1 cellular context compared by ENCODE assay signal in the genomic region with DNA sequence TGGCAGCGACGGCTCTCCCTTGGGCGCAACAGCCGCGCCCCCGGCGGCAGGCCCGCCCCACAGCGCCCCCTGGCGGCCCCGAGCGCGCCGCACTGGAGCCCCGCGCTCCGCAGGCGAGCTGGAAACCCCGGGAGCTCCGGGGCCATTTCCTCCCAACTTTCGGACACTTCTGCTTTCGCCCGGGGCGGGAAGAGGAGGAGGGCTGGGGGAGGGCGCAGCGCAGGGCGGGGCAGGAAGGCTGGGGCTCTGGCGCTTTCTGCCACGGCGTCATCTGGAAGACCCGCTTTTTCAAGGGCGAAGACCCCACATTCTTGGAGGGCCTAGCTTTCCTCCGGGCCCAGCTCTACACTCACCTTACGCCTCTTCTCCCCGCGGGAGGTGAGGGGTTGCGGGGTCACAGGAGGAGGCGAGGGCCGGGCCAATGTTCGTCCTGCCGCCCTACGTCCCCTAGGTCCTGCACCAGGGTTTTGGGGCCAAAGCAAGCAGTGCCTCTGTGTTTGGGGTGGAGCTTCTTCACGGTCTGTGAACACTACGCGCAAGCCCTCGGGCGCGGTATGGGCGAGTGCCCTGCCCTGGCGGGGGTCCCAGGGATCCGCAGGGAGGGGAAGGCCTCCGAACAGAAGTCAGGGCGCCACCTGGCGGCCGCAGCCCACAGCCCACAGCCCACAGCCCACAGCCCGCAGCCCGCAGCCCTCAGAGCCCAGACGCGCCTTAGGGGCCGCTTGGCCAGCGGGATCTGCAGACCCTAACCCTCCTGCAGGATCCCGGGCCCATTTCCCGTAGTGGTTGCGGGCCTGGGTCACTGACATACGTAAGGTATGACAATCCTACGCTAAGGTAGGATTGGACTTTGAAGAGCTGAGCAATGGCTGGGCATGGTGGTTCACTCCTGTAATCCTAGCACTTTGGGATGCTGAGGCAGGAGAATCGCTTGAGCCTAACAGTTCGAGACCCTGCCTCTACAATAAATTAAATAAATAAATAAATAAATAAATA.
A peak's percentile ranks its signal among the peaks of the same experiment; 100 is the strongest.
TF ChIP-seq lines count a peak whose summit lies in the region.

No MANE protein-coding gene starts in this region.

TF ChIP-seq in H1, 55 proteins besides CTCF, POLR2A, EP300 and RAD21:
- TF ChIP-seq HDAC2 (IDR thresholded peaks at IDR 0.05; ENCODE audit: borderline replicate concordance in 1 of 2, low read depth in 2 of 2, low read length in 2 of 2), result peak in 1 of 2 experiments; percentile 60; a peak in 2 of 4 replicates
- peak; percentile 25; the same call in 1 of the 2 replicates for TF ChIP-seq EGR1 (IDR thresholded peaks at IDR 0.05; ENCODE audit: borderline replicate concordance, low read depth, low read length)
- no peak for TF ChIP-seq BCL11A (IDR thresholded peaks at IDR 0.05; ENCODE audit: low read depth in 2 of 2, low read length in 2 of 2)
- TF ChIP-seq TEAD4 (IDR thresholded peaks at IDR 0.05; ENCODE audit: low read depth, low read length), result no peak
- 0 out of 2 replicates have a peak, but pooled peaks have one; percentile 27 for TF ChIP-seq BACH1 (IDR thresholded peaks at IDR 0.05; ENCODE audit: low read length)
- TF ChIP-seq, protein P1, sequence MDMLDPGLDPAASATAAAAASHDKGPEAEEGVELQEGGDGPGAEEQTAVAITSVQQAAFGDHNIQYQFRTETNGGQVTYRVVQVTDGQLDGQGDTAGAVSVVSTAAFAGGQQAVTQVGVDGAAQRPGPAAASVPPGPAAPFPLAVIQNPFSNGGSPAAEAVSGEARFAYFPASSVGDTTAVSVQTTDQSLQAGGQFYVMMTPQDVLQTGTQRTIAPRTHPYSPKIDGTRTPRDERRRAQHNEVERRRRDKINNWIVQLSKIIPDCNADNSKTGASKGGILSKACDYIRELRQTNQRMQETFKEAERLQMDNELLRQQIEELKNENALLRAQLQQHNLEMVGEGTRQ (IDR thresholded peaks at IDR 0.05; ENCODE audit: low read length), result no peak
- peak; percentile 56; the same call in 1 of the 2 replicates for TF ChIP-seq TAF1 (IDR thresholded peaks at IDR 0.05; ENCODE audit: low read depth, low read length)
- peak; percentile 64 for TF ChIP-seq PHF8 (conservative IDR thresholded peaks at IDR 0.05; ENCODE audit: low read depth, low read length)
- TF ChIP-seq NANOG (IDR thresholded peaks at IDR 0.05; ENCODE audit: insufficient read depth, low read depth, low read length, poor library complexity, severe bottlenecking), result peak; percentile 40
- TF ChIP-seq, protein P2, sequence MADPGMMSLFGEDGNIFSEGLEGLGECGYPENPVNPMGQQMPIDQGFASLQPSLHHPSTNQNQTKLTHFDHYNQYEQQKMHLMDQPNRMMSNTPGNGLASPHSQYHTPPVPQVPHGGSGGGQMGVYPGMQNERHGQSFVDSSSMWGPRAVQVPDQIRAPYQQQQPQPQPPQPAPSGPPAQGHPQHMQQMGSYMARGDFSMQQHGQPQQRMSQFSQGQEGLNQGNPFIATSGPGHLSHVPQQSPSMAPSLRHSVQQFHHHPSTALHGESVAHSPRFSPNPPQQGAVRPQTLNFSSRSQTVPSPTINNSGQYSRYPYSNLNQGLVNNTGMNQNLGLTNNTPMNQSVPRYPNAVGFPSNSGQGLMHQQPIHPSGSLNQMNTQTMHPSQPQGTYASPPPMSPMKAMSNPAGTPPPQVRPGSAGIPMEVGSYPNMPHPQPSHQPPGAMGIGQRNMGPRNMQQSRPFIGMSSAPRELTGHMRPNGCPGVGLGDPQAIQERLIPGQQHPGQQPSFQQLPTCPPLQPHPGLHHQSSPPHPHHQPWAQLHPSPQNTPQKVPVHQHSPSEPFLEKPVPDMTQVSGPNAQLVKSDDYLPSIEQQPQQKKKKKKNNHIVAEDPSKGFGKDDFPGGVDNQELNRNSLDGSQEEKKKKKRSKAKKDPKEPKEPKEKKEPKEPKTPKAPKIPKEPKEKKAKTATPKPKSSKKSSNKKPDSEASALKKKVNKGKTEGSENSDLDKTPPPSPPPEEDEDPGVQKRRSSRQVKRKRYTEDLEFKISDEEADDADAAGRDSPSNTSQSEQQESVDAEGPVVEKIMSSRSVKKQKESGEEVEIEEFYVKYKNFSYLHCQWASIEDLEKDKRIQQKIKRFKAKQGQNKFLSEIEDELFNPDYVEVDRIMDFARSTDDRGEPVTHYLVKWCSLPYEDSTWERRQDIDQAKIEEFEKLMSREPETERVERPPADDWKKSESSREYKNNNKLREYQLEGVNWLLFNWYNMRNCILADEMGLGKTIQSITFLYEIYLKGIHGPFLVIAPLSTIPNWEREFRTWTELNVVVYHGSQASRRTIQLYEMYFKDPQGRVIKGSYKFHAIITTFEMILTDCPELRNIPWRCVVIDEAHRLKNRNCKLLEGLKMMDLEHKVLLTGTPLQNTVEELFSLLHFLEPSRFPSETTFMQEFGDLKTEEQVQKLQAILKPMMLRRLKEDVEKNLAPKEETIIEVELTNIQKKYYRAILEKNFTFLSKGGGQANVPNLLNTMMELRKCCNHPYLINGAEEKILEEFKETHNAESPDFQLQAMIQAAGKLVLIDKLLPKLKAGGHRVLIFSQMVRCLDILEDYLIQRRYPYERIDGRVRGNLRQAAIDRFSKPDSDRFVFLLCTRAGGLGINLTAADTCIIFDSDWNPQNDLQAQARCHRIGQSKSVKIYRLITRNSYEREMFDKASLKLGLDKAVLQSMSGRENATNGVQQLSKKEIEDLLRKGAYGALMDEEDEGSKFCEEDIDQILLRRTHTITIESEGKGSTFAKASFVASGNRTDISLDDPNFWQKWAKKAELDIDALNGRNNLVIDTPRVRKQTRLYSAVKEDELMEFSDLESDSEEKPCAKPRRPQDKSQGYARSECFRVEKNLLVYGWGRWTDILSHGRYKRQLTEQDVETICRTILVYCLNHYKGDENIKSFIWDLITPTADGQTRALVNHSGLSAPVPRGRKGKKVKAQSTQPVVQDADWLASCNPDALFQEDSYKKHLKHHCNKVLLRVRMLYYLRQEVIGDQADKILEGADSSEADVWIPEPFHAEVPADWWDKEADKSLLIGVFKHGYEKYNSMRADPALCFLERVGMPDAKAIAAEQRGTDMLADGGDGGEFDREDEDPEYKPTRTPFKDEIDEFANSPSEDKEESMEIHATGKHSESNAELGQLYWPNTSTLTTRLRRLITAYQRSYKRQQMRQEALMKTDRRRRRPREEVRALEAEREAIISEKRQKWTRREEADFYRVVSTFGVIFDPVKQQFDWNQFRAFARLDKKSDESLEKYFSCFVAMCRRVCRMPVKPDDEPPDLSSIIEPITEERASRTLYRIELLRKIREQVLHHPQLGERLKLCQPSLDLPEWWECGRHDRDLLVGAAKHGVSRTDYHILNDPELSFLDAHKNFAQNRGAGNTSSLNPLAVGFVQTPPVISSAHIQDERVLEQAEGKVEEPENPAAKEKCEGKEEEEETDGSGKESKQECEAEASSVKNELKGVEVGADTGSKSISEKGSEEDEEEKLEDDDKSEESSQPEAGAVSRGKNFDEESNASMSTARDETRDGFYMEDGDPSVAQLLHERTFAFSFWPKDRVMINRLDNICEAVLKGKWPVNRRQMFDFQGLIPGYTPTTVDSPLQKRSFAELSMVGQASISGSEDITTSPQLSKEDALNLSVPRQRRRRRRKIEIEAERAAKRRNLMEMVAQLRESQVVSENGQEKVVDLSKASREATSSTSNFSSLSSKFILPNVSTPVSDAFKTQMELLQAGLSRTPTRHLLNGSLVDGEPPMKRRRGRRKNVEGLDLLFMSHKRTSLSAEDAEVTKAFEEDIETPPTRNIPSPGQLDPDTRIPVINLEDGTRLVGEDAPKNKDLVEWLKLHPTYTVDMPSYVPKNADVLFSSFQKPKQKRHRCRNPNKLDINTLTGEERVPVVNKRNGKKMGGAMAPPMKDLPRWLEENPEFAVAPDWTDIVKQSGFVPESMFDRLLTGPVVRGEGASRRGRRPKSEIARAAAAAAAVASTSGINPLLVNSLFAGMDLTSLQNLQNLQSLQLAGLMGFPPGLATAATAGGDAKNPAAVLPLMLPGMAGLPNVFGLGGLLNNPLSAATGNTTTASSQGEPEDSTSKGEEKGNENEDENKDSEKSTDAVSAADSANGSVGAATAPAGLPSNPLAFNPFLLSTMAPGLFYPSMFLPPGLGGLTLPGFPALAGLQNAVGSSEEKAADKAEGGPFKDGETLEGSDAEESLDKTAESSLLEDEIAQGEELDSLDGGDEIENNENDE (IDR thresholded peaks at IDR 0.05; ENCODE audit: insufficient replicate concordance, low read length), result no peak
- TF ChIP-seq NRF1 (IDR thresholded peaks at IDR 0.05; ENCODE audit: low read depth, low read length), result 0 out of 2 replicates have a peak, but pooled peaks have one; percentile 2
- TF ChIP-seq KDM4A (IDR thresholded peaks at IDR 0.05; ENCODE audit: low read depth, low read length, severe bottlenecking), result peak; percentile 88
- TF ChIP-seq TAF7 (optimal IDR thresholded peaks at IDR 0.05; ENCODE audit: borderline replicate concordance, low read depth, low read length), result peak; percentile 38
- peak; percentile 33; the same call in 1 of the 2 replicates for TF ChIP-seq SRF (IDR thresholded peaks at IDR 0.05; ENCODE audit: low read depth, low read length)
- peak; percentile 27; the same call in 1 of the 2 replicates for TF ChIP-seq TBP (IDR thresholded peaks at IDR 0.05; ENCODE audit: low read depth, low read length)
- peak; percentile 54; the same call in 1 of the 2 replicates for TF ChIP-seq RBBP5 (IDR thresholded peaks at IDR 0.05; ENCODE audit: borderline replicate concordance, low read depth, low read length)
- TF ChIP-seq, protein P3, sequence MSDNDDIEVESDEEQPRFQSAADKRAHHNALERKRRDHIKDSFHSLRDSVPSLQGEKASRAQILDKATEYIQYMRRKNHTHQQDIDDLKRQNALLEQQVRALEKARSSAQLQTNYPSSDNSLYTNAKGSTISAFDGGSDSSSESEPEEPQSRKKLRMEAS (IDR thresholded peaks at IDR 0.05), result peak; percentile 57
- peak; percentile 35 for TF ChIP-seq CREB1 (IDR thresholded peaks at IDR 0.05)
- no peak for TF ChIP-seq BRCA1 (IDR thresholded peaks at IDR 0.05; ENCODE audit: low read depth, low read length)
- 0 out of 4 replicates have a peak, but pooled peaks of 1 of the 2 experiments have one; percentile 0 for TF ChIP-seq SIN3A (conservative IDR thresholded peaks at IDR 0.05 in 1 of 2, IDR thresholded peaks at IDR 0.05 in 1 of 2; ENCODE audit: low read depth in 1 of 2, low read length in 2 of 2)
- TF ChIP-seq JUN (IDR thresholded peaks at IDR 0.05; ENCODE audit: low read depth, low read length), result no peak
- peak; percentile 60 for TF ChIP-seq POLR2AphosphoS5 (IDR thresholded peaks at IDR 0.05; ENCODE audit: low read depth, low read length)
- peak; percentile 51; the same call in 1 of the 2 replicates for TF ChIP-seq YY1 (IDR thresholded peaks at IDR 0.05; ENCODE audit: low read depth, low read length)
TF ChIP-seq in H1: peak in this region for 17.
